ENCODE assay signal across 1 cellular context in the genomic region with DNA sequence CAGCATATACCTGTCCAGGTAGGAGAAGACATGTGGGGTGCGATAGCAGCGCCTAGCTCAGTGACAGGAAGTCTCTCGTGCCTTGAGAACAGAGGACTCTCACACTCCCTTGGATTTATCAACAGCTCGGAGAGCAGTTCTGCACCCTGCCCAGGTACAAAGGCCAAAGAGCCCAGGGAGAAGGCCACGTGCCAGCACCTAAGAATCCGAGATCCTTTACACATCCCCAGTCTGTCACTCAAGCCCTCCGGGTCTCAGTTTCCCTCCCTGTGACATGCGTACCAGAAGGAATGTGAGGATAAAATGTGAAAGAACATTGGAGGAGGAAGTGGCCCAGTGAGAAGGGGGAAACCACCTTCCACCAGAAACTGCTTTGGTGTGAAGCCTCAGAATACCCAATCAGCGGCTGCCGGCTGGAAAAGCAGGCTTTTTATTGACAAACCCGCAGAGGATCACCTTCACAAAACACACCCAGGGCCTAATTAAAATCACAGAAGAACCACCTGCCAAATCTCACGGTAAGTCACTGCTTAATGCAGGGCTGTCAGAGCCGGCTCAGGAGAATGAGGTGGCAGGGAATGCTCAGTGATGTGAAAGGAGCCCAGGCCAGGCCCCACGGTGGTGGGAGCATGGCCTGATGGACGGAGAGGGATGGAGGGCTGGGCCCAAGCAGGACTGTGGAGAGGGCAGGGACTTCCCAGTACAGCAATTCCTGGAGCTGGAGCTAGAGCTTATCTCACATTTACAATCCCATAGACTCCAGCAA.
TF ChIP-seq lines count a peak whose summit lies in the region.

No MANE protein-coding gene starts in this region.

TF ChIP-seq in HepG2, 621 proteins besides CTCF, POLR2A, EP300 and RAD21 (continued from another document):
- TF ChIP-seq, protein P1, sequence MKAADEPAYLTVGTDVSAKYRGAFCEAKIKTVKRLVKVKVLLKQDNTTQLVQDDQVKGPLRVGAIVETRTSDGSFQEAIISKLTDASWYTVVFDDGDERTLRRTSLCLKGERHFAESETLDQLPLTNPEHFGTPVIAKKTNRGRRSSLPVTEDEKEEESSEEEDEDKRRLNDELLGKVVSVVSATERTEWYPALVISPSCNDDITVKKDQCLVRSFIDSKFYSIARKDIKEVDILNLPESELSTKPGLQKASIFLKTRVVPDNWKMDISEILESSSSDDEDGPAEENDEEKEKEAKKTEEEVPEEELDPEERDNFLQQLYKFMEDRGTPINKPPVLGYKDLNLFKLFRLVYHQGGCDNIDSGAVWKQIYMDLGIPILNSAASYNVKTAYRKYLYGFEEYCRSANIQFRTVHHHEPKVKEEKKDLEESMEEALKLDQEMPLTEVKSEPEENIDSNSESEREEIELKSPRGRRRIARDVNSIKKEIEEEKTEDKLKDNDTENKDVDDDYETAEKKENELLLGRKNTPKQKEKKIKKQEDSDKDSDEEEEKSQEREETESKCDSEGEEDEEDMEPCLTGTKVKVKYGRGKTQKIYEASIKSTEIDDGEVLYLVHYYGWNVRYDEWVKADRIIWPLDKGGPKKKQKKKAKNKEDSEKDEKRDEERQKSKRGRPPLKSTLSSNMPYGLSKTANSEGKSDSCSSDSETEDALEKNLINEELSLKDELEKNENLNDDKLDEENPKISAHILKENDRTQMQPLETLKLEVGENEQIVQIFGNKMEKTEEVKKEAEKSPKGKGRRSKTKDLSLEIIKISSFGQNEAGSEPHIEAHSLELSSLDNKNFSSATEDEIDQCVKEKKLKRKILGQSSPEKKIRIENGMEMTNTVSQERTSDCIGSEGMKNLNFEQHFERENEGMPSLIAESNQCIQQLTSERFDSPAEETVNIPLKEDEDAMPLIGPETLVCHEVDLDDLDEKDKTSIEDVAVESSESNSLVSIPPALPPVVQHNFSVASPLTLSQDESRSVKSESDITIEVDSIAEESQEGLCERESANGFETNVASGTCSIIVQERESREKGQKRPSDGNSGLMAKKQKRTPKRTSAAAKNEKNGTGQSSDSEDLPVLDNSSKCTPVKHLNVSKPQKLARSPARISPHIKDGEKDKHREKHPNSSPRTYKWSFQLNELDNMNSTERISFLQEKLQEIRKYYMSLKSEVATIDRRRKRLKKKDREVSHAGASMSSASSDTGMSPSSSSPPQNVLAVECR (CRISPR knock-in tag; IDR thresholded peaks at IDR 0.05; ENCODE audit: borderline replicate concordance): 0 out of 2 replicates have a peak, but pooled peaks have one; percentile 16
- TF ChIP-seq ZNF317 (CRISPR knock-in tag; IDR thresholded peaks at IDR 0.05): 0 out of 2 replicates have a peak, but pooled peaks have one; percentile 39
- TF ChIP-seq HIVEP1 (CRISPR knock-in tag; IDR thresholded peaks at IDR 0.05): 0 out of 2 replicates have a peak, but pooled peaks have one; percentile 35
- peak; percentile 46; the same call in 1 of the 2 replicates for TF ChIP-seq GATAD2A (CRISPR knock-in tag; IDR thresholded peaks at IDR 0.05)
- 0 out of 2 replicates have a peak, but pooled peaks have one; percentile 39 for TF ChIP-seq ZNF263 (CRISPR knock-in tag; IDR thresholded peaks at IDR 0.05)
